Comparison of ENCODE assay signal across 9 cellular contexts in genomic region chr7:99312316-99313203, GRCh38. TPM values are rescaled to one million over a fixed set of nuclear protein-coding genes. Genes with fewer than 3 reads are reported as not detected.
DNase-seq lines count a peak whose midpoint lies in the region; ATAC-seq and TF ChIP-seq lines count a peak whose summit lies in the region.
"Had no signal": no experiment of that assay in that cellular context is flagged by ENCODE, and none has a peak within 500 bp of the region (broad histone marks: within the 10 kb centered on the region; RNA-seq: fewer than 3 reads in every experiment).

No MANE protein-coding gene starts in this region.

- H3K36me3 ChIP-seq in MG63 (no peaks in the 10 kb centered on the region), left ventricle myocardium inferior (no peaks in the 10 kb centered on the region)

- H3K27ac Mint-ChIP-seq in T-cell = no peak overlapping the region
- no peak overlapping the region for H3K27ac Mint-ChIP-seq in activated naive CD8-positive, alpha-beta T cell treated with anti-CD3 and anti-CD28 coated beads, Interleukin-2, amount 50 U/mL, for 24 hours

- CTCF ChIA-PET in T-cell (lab: Charles Lee) = interaction anchor here (0.5 to 2.2 kb wide), 6 partner anchors 17 to 1469 kb away, joined by 3 to 14 read pairs (median 6); no protein-coding TSS in a partner anchor

- peak; percentile 84 for DNase-seq in GM03348 (ENCODE audit: low spot score)
- peak; percentile 13 for DNase-seq in MG63
- peak; percentile 19 to 75 (median 64) for DNase-seq in T-cell
- peak; percentile 76 for DNase-seq in activated naive CD8-positive, alpha-beta T cell treated with anti-CD3 and anti-CD28 coated beads, Interleukin-2, amount 50 U/mL, for 24 hours
- DNase-seq in left ventricle myocardium inferior = peak; percentile 58
- peak; percentile 85 for DNase-seq in sciatic nerve (ENCODE audit: low spot score)

- peaks cover 0 to 8% (median 3%) of the 10 kb centered on the region in 3 donors for H3K4me1 Mint-ChIP-seq in T-cell
- H3K4me1 Mint-ChIP-seq in activated naive CD8-positive, alpha-beta T cell treated with anti-CD3 and anti-CD28 coated beads, Interleukin-2, amount 50 U/mL, for 24 hours = peaks cover 7% of the 10 kb centered on the region

- H3K9me3 ChIP-seq in MG63 (no peaks in the 10 kb centered on the region), left ventricle myocardium inferior (replicated peaks) (peaks cover 12% of the 10 kb centered on the region)

- ATAC-seq in T-cell (replicated peaks in 1 of 4) (peak; percentile 60 to 70 (median 66)), sciatic nerve (peak; percentile 80), HG02852 (IDR thresholded peaks at IDR 0.05; ENCODE audit: unreplicated experiment) (no peak), HG02571 (IDR thresholded peaks at IDR 0.05; ENCODE audit: unreplicated experiment) (no peak)
- no peak for ATAC-seq in activated naive CD8-positive, alpha-beta T cell treated with anti-CD3 and anti-CD28 coated beads, Interleukin-2, amount 50 U/mL, for 24 hours

- H3K27me3 ChIP-seq in MG63 (no peaks in the 10 kb centered on the region), left ventricle myocardium inferior (ENCODE audit: low read depth) (no peaks in the 10 kb centered on the region)

- H3K27me3 Mint-ChIP-seq in T-cell = peaks cover 4 to 7% of the 10 kb centered on the region in 2 donors
- H3K27me3 Mint-ChIP-seq in activated naive CD8-positive, alpha-beta T cell treated with anti-CD3 and anti-CD28 coated beads, Interleukin-2, amount 50 U/mL, for 24 hours = peaks cover 3% of the 10 kb centered on the region

- H3K36me3 Mint-ChIP-seq in T-cell = no peaks in the 10 kb centered on the region
- no peaks in the 10 kb centered on the region for H3K36me3 Mint-ChIP-seq in activated naive CD8-positive, alpha-beta T cell treated with anti-CD3 and anti-CD28 coated beads, Interleukin-2, amount 50 U/mL, for 24 hours (ENCODE audit: low read depth)

- TF ChIP-seq CTCF in left ventricle myocardium inferior (IDR thresholded peaks at IDR 0.05; ENCODE audit: borderline replicate concordance) = peak; percentile 94

- intact Hi-C loops in left ventricle myocardium inferior (cut with micrococcal nuclease) (loop anchor here (5.0 kb wide), 1 partner anchor 270 kb away; no protein-coding TSS in a partner anchor), sciatic nerve (cut with DNase I) (loop anchor here (5.0 kb wide), 1 partner anchor 270 kb away; no protein-coding TSS in a partner anchor)

- H3K4me3 ChIP-seq in MG63 (no peak overlapping the region), left ventricle myocardium inferior (no peak overlapping the region)

- no peak overlapping the region for H3K27ac ChIP-seq in left ventricle myocardium inferior (replicated peaks)

- H3K4me3 Mint-ChIP-seq in T-cell = peak overlapping the region in 2 of 3 donors; percentile 13 to 27
- no peak overlapping the region for H3K4me3 Mint-ChIP-seq in activated naive CD8-positive, alpha-beta T cell treated with anti-CD3 and anti-CD28 coated beads, Interleukin-2, amount 50 U/mL, for 24 hours

- POLR2A ChIA-PET in T-cell (lab: Charles Lee) = no interaction called here

- peaks cover 0 to 4% (median 3%) of the 10 kb centered on the region in 3 donors for H3K9me3 Mint-ChIP-seq in T-cell
- H3K9me3 Mint-ChIP-seq in activated naive CD8-positive, alpha-beta T cell treated with anti-CD3 and anti-CD28 coated beads, Interleukin-2, amount 50 U/mL, for 24 hours = no peaks in the 10 kb centered on the region

- peaks cover 7% of the 10 kb centered on the region for H3K4me1 ChIP-seq in left ventricle myocardium inferior

RNA-seq across cellular contexts. Expression of gene ARPC1A, which starts 13.1 kb away (rescaled TPM):
- total RNA-seq in MG63 (2014; rRNA removed; shearing (Covaris generic); ENCODE audit: low replicate concordance) = 75.8 and 89.8 TPM in 2 replicates
- total RNA-seq in T-cell = 10 to 100 TPM; 30.6 to 49.1 (median 40.4) TPM
- total RNA-seq in left ventricle myocardium inferior = 131 TPM
- 110 TPM for total RNA-seq in sciatic nerve

RNA-seq across cellular contexts. Expression of gene MYH16, which starts 39.9 kb away (rescaled TPM):
- not detected in 2 replicates for total RNA-seq in MG63 (2014; rRNA removed; shearing (Covaris generic); ENCODE audit: low replicate concordance)
- total RNA-seq in T-cell = not detected
- not detected for total RNA-seq in left ventricle myocardium inferior
- total RNA-seq in sciatic nerve = not detected
- total RNA-seq: mononuclear cell had no signal

Comparison
In these comparisons a context has a peak if more than half of its experiments do, and no peak if none do; other contexts are left out.
1. DNase-seq: peak in every context shown above with its lines; median percentile 85 in sciatic nerve; 84 in GM03348; 76 in activated naive CD8-positive, alpha-beta T cell treated with anti-CD3 and anti-CD28 coated beads, Interleukin-2, amount 50 U/mL, for 24 hours; 64 in T-cell; 58 in left ventricle myocardium inferior; 13 in MG63.
2. ATAC-seq: peak in T-cell (4 of 4) and sciatic nerve (single experiment); none in activated naive CD8-positive, alpha-beta T cell treated with anti-CD3 and anti-CD28 coated beads, Interleukin-2, amount 50 U/mL, for 24 hours (single experiment), HG02852 (single experiment) and HG02571 (single experiment).